ENCODE assay signal across 9 cellular contexts in genomic region chr6:134435814-134436280, GRCh38.
DNase-seq lines count a peak whose midpoint lies in the region; ATAC-seq, FAIRE-seq and TF ChIP-seq lines count a peak whose summit lies in the region.
"Had no signal": no experiment of that assay in that cellular context is flagged by ENCODE, and none has a peak within 500 bp of the region (broad histone marks: within the 10 kb centered on the region; RNA-seq: fewer than 3 reads in every experiment).

No MANE protein-coding gene starts in this region.

- intact Hi-C loops in endothelial cell of umbilical vein (cut with micrococcal nuclease), result loop anchor here (1.0 kb wide), 5 partner anchors 11 to 261 kb away; no protein-coding TSS in a partner anchor

- no peak for FAIRE-seq in endothelial cell of umbilical vein (lab: Jason Lieb, UNC)

- TF ChIP-seq EP300 in gastroesophageal sphincter (IDR thresholded peaks at IDR 0.05), result no peak

- TF ChIP-seq CTCF in OCI-LY3 (IDR thresholded peaks at IDR 0.05; ENCODE audit: low read depth, low read length) (no peak), endothelial cell of umbilical vein (IDR thresholded peaks at IDR 0.05; ENCODE audit: extremely low read depth in 1 of 2, insufficient read depth in 1 of 2, low read depth in 1 of 2, low read length in 2 of 2) (no peak), glutamatergic neuron (IDR thresholded peaks at IDR 0.05; ENCODE audit: partially characterized antibody, unreplicated experiment) (no peak), gastroesophageal sphincter (IDR thresholded peaks at IDR 0.05) (no peak)

- no peak for DNase-seq in activated CD4-positive, alpha-beta T cell treated with anti-CD3 and anti-CD28 coated beads, Interleukin-2, amount 10 ng/mL, durations not matched to agents 7 days and 5 days
- no peak for DNase-seq in activated CD4-positive, alpha-beta T cell treated with anti-CD3 and anti-CD28 coated beads, Interleukin-2, amount 50 U/mL, for 1 hour
- DNase-seq in endothelial cell of umbilical vein (ENCODE audit: low read depth, low spot score), result no peak
- no peak for DNase-seq in stimulated activated naive CD8-positive, alpha-beta T cell treated with anti-CD3 and anti-CD28 coated beads, Interleukin-15, amount 100 ng/mL, for 72 hours
- no peak for DNase-seq in glutamatergic neuron
- DNase-seq in SK-N-DZ (ENCODE audit: low spot score), result no peak
- DNase-seq: NCI-H1417 had no signal

- peak overlapping the region; percentile 52 for H3K27ac Mint-ChIP-seq in activated CD4-positive, alpha-beta T cell treated with anti-CD3 and anti-CD28 coated beads, Interleukin-2, amount 10 ng/mL, durations not matched to agents 7 days and 5 days
- peak overlapping the region; percentile 96 for H3K27ac Mint-ChIP-seq in stimulated activated naive CD8-positive, alpha-beta T cell treated with anti-CD3 and anti-CD28 coated beads, Interleukin-15, amount 100 ng/mL, for 72 hours
- no peak overlapping the region for H3K27ac Mint-ChIP-seq in glutamatergic neuron (ENCODE audit: unreplicated experiment)

- H3K27ac ChIP-seq in OCI-LY3 (ENCODE audit: low read length) (peak overlapping the region; percentile 56), endothelial cell of umbilical vein (ENCODE audit: insufficient read depth, low read depth, low read length) (peak overlapping the region; percentile 88), gastroesophageal sphincter (no peak overlapping the region)

- 47 to 70% methylated on average over 3 of the region's 3 CpGs for WGBS in gastroesophageal sphincter (ENCODE audit: low coverage in 1 of 2), 2 donors

- POLR2A ChIA-PET in activated CD4-positive, alpha-beta T cell treated with anti-CD3 and anti-CD28 coated beads, Interleukin-2, amount 10 ng/mL, durations not matched to agents 7 days and 5 days (lab: Charles Lee), result no interaction called here
- POLR2A ChIA-PET in endothelial cell of umbilical vein (lab: Charles Lee), result no interaction called here

- no peaks in the 10 kb centered on the region for H3K36me3 Mint-ChIP-seq in activated CD4-positive, alpha-beta T cell treated with anti-CD3 and anti-CD28 coated beads, Interleukin-2, amount 10 ng/mL, durations not matched to agents 7 days and 5 days (ENCODE audit: low read depth)
- no peaks in the 10 kb centered on the region for H3K36me3 Mint-ChIP-seq in glutamatergic neuron (ENCODE audit: unreplicated experiment)

- peak overlapping the region; percentile 70 for H3K4me3 ChIP-seq in OCI-LY3 (ENCODE audit: low read length)
- H3K4me3 ChIP-seq in endothelial cell of umbilical vein (replicated peaks in 1 of 3; ENCODE audit: insufficient read depth in 1 of 3, low read depth in 1 of 3, low read length in 3 of 3), result no peak overlapping the region
- no peak overlapping the region for H3K4me3 ChIP-seq in gastroesophageal sphincter

- TF ChIP-seq POLR2A in endothelial cell of umbilical vein (IDR thresholded peaks at IDR 0.05; ENCODE audit: low read depth, low read length), result no peak
- TF ChIP-seq POLR2A in gastroesophageal sphincter (IDR thresholded peaks at IDR 0.05), result no peak

- H4K20me1 ChIP-seq in OCI-LY3 (ENCODE audit: insufficient read depth, low read length), result no peaks in the 10 kb centered on the region
- H4K20me1 ChIP-seq in endothelial cell of umbilical vein (replicated peaks; ENCODE audit: control insufficient read depth, extremely low read depth, insufficient read depth, low read length), result no peaks in the 10 kb centered on the region

- H3K79me2 ChIP-seq in OCI-LY3 (ENCODE audit: low read length) (no peaks in the 10 kb centered on the region), endothelial cell of umbilical vein (ENCODE audit: control insufficient read depth, insufficient read depth, low read length) (no peaks in the 10 kb centered on the region)

- no peaks in the 10 kb centered on the region for H3K9me3 Mint-ChIP-seq in activated CD4-positive, alpha-beta T cell treated with anti-CD3 and anti-CD28 coated beads, Interleukin-2, amount 10 ng/mL, durations not matched to agents 7 days and 5 days
- no peaks in the 10 kb centered on the region for H3K9me3 Mint-ChIP-seq in stimulated activated naive CD8-positive, alpha-beta T cell treated with anti-CD3 and anti-CD28 coated beads, Interleukin-15, amount 100 ng/mL, for 72 hours
- H3K9me3 Mint-ChIP-seq in glutamatergic neuron (ENCODE audit: unreplicated experiment), result no peaks in the 10 kb centered on the region

- H3K4me1 Mint-ChIP-seq in activated CD4-positive, alpha-beta T cell treated with anti-CD3 and anti-CD28 coated beads, Interleukin-2, amount 10 ng/mL, durations not matched to agents 7 days and 5 days, result peaks cover 25% of the 10 kb centered on the region
- peaks cover 39% of the 10 kb centered on the region for H3K4me1 Mint-ChIP-seq in stimulated activated naive CD8-positive, alpha-beta T cell treated with anti-CD3 and anti-CD28 coated beads, Interleukin-15, amount 100 ng/mL, for 72 hours
- H3K4me1 Mint-ChIP-seq in glutamatergic neuron (ENCODE audit: low read depth, unreplicated experiment), result no peaks in the 10 kb centered on the region

- BruUV-seq in endothelial cell of umbilical vein (replicated peaks; lab: Mats Ljungman, UMichigan), result TSS peak; percentile 89

- H3K36me3 ChIP-seq in OCI-LY3 (replicated peaks; ENCODE audit: low read depth, low read length), result no peaks in the 10 kb centered on the region
- H3K36me3 ChIP-seq in endothelial cell of umbilical vein (ENCODE audit: control insufficient read depth in 2 of 2, extremely low read depth in 1 of 2, insufficient read depth in 2 of 2, low read length in 2 of 2), result no peaks in the 10 kb centered on the region
- no peaks in the 10 kb centered on the region for H3K36me3 ChIP-seq in gastroesophageal sphincter

- H3K27me3 ChIP-seq in OCI-LY3 (ENCODE audit: low read depth, low read length), result no peaks in the 10 kb centered on the region
- H3K27me3 ChIP-seq in endothelial cell of umbilical vein (ENCODE audit: control insufficient read depth in 2 of 2, insufficient read depth in 2 of 2, low read length in 2 of 2), result no peaks in the 10 kb centered on the region
- H3K27me3 ChIP-seq in gastroesophageal sphincter, result no peaks in the 10 kb centered on the region

- no peaks in the 10 kb centered on the region for H3K9me1 ChIP-seq in endothelial cell of umbilical vein (replicated peaks; ENCODE audit: control insufficient read depth, extremely low read depth, insufficient read depth, low read length)

- H2AFZ ChIP-seq in OCI-LY3 (ENCODE audit: low read depth, low read length) (peak overlapping the region; percentile 82; the same call in 1 of the 2 replicates), endothelial cell of umbilical vein (ENCODE audit: low read depth, low read length) (no peak overlapping the region)

- peak; percentile 4 for ATAC-seq in stimulated activated naive CD8-positive, alpha-beta T cell treated with anti-CD3 and anti-CD28 coated beads, Interleukin-15, amount 100 ng/mL, for 72 hours
- no peak for ATAC-seq in gastroesophageal sphincter

- H3K9ac ChIP-seq in OCI-LY3 (ENCODE audit: low read length) (peak overlapping the region; percentile 58), endothelial cell of umbilical vein (replicated peaks; ENCODE audit: extremely low read depth, insufficient read depth, low read length) (peak overlapping the region; percentile 68)

- H3K4me1 ChIP-seq in OCI-LY3 (ENCODE audit: low read length) (peaks cover 31% of the 10 kb centered on the region), endothelial cell of umbilical vein (ENCODE audit: control insufficient read depth, extremely low read depth, insufficient read depth, low read length) (peaks cover 20% of the 10 kb centered on the region), gastroesophageal sphincter (peaks cover 0 to 8% (median 0%) of the 10 kb centered on the region in 3 donors)

- dilution Hi-C loops in endothelial cell of umbilical vein (cut with MboI; ENCODE audit: extremely low pct_ligation_motif_present, low sequenced_read_pairs), result loop anchor here (25.0 kb wide), 1 partner anchor 101 kb away; no protein-coding TSS in a partner anchor

- H3K27me3 Mint-ChIP-seq in activated CD4-positive, alpha-beta T cell treated with anti-CD3 and anti-CD28 coated beads, Interleukin-2, amount 10 ng/mL, durations not matched to agents 7 days and 5 days, result peaks cover 2% of the 10 kb centered on the region
- H3K27me3 Mint-ChIP-seq in stimulated activated naive CD8-positive, alpha-beta T cell treated with anti-CD3 and anti-CD28 coated beads, Interleukin-15, amount 100 ng/mL, for 72 hours, result no peaks in the 10 kb centered on the region
- peaks cover 2% of the 10 kb centered on the region for H3K27me3 Mint-ChIP-seq in glutamatergic neuron (ENCODE audit: unreplicated experiment)

- peak overlapping the region; percentile 88 for H3K4me2 ChIP-seq in OCI-LY3 (ENCODE audit: low read length)
- H3K4me2 ChIP-seq in endothelial cell of umbilical vein (ENCODE audit: insufficient read depth, low read length), result peak overlapping the region; percentile 50

- peak overlapping the region; percentile 0 for H3K4me3 Mint-ChIP-seq in activated CD4-positive, alpha-beta T cell treated with anti-CD3 and anti-CD28 coated beads, Interleukin-2, amount 10 ng/mL, durations not matched to agents 7 days and 5 days
- peak overlapping the region; percentile 60 to 67 for H3K4me3 Mint-ChIP-seq in stimulated activated naive CD8-positive, alpha-beta T cell treated with anti-CD3 and anti-CD28 coated beads, Interleukin-15, amount 100 ng/mL, for 72 hours
- no peak overlapping the region for H3K4me3 Mint-ChIP-seq in glutamatergic neuron (ENCODE audit: unreplicated experiment)

- H3K9me3 ChIP-seq in OCI-LY3 (ENCODE audit: insufficient read depth, low read length) (no peaks in the 10 kb centered on the region), endothelial cell of umbilical vein (replicated peaks; ENCODE audit: control insufficient read depth, insufficient read depth, low read length) (no peaks in the 10 kb centered on the region), gastroesophageal sphincter (no peaks in the 10 kb centered on the region)

- CTCF ChIA-PET in activated CD4-positive, alpha-beta T cell treated with anti-CD3 and anti-CD28 coated beads, Interleukin-2, amount 10 ng/mL, durations not matched to agents 7 days and 5 days (lab: Charles Lee), result interaction anchor here (0.8 kb wide), 1 partner anchor 9 kb away, joined by 4 read pairs; no protein-coding TSS in a partner anchor
- CTCF ChIA-PET in endothelial cell of umbilical vein (lab: Charles Lee), result interaction anchor here (1.2 to 2.6 kb wide), 10 partner anchors 10 to 387 kb away, joined by 3 to 14 read pairs (median 4); partner anchors contain the start of gene SGK1

TF ChIP-seq in endothelial cell of umbilical vein, 7 proteins besides CTCF, POLR2A, EP300 and RAD21:
- no peak for TF ChIP-seq FOS (IDR thresholded peaks at IDR 0.05; ENCODE audit: borderline replicate concordance, insufficient read depth, low read length)
- no peak for TF ChIP-seq JUN (IDR thresholded peaks at IDR 0.05; ENCODE audit: borderline replicate concordance, insufficient read depth, insufficient read length, low read depth)

Comparison
In these comparisons a context has a peak if more than half of its experiments do, and no peak if none do; other contexts are left out.
1. H3K27ac ChIP-seq: peak in OCI-LY3 (single experiment) and endothelial cell of umbilical vein (single experiment); none in gastroesophageal sphincter (0 of 4).